8 cellular contexts compared by ENCODE assay signal in the genomic region with DNA sequence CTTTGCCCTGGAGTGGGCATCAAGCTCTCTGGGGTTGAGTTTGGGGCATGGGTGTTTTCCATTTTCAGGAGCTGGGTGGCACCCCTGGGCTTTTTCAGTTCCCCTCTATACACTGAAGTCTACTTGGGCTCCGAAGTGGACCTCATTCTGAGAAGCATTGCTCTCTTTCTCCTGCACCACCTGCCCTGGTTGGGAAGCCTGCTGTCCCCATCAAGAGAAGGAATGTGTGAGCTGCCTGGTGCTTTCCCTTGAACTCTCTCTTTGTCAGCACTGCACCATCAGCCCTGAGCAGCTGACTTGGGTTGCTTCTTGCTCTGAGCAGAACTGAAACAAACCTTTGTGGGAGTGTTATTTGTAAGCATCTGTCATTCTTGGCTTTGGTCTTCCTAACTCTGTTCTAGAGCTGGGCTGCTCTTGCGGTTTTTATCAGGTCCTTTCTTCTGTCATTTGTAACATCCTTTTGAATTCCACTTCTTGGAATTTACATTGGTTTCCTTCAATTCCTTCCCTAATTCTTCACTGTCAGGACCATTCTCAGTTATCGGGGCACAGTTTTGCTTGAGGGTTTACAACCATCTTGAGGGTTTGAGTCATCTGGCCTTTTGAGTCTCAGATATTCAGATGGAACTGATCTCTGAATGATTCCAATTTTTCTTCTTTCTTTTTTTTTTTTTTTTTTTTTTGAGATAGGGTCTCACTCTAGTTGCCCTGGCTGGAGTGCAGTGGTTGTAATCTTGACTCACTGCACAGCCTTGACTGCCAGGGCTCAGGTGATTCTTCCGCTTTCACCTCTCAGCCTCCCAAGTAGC. TPM values are rescaled to one million over a fixed set of nuclear protein-coding genes. Genes with fewer than 3 reads are reported as not detected.
DNase-seq lines count a peak whose midpoint lies in the region; ATAC-seq and TF ChIP-seq lines count a peak whose summit lies in the region.

No MANE protein-coding gene starts in this region.

- peak overlapping the region; percentile 55 for H3K4me2 ChIP-seq in BLaER1
- no peak overlapping the region for H3K4me2 ChIP-seq in hepatocyte
- H3K4me2 ChIP-seq in smooth muscle cell: no peak overlapping the region

- H3K27me3 ChIP-seq in BLaER1 (no peaks in the 10 kb centered on the region), hepatocyte (no peaks in the 10 kb centered on the region), smooth muscle cell (ENCODE audit: low read depth) (no peaks in the 10 kb centered on the region)

- DNase-seq in GM19240 (ENCODE audit: insufficient read length, low spot score): peak; percentile 84
- DNase-seq in activated CD8-positive, alpha-beta memory T cell treated with anti-CD3 and anti-CD28 coated beads, Interleukin-2, amount 50 U/mL, for 48 hours: peak; percentile 66
- peak; percentile 54 for DNase-seq in midbrain (lab: John Stamatoyannopoulos, UW)
- no peak for DNase-seq in hepatocyte (ENCODE audit: low spot score)
- DNase-seq in NCI-H82 treated with DMSO at 0.1 percent for 48 hours (lab: John Stamatoyannopoulos, UW; ENCODE audit: unreplicated experiment): no peak
- no peak for DNase-seq in smooth muscle cell (lab: John Stamatoyannopoulos, UW; ENCODE audit: unreplicated experiment)

- no peak overlapping the region for H2AFZ ChIP-seq in hepatocyte
- no peak overlapping the region for H2AFZ ChIP-seq in smooth muscle cell (ENCODE audit: low read depth)

- no peak overlapping the region for H3K27ac ChIP-seq in BLaER1
- H3K27ac ChIP-seq in hepatocyte: no peak overlapping the region
- H3K27ac ChIP-seq in smooth muscle cell (ENCODE audit: low read depth): no peak overlapping the region

- no peaks in the 10 kb centered on the region for H3F3A ChIP-seq in smooth muscle cell (ENCODE audit: low read depth)

- H4K20me1 ChIP-seq in BLaER1 (peaks cover 100% of the 10 kb centered on the region), hepatocyte (ENCODE audit: insufficient read depth, poor library complexity, severe bottlenecking) (peaks cover 100% of the 10 kb centered on the region), smooth muscle cell (ENCODE audit: low read depth) (peaks cover 100% of the 10 kb centered on the region)

- H3K4me1 ChIP-seq in BLaER1 (peaks cover 43% of the 10 kb centered on the region), hepatocyte (ENCODE audit: insufficient read depth) (no peaks in the 10 kb centered on the region), smooth muscle cell (ENCODE audit: low read depth) (no peaks in the 10 kb centered on the region)

- H3K79me2 ChIP-seq in hepatocyte (peaks cover 100% of the 10 kb centered on the region), smooth muscle cell (ENCODE audit: low read depth) (peaks cover 100% of the 10 kb centered on the region)

- H3K4me3 ChIP-seq in BLaER1 (no peak overlapping the region), hepatocyte (no peak overlapping the region), smooth muscle cell (no peak overlapping the region)

- WGBS in hepatocyte (ENCODE audit: low lambda C conversion rate, missing lambda C conversion rate): 89% methylated on average over 4 of the region's 4 CpGs
- WGBS in smooth muscle cell (ENCODE audit: low lambda C conversion rate): 88% methylated on average over 4 of the region's 4 CpGs

- H3K9ac ChIP-seq in BLaER1 (no peak overlapping the region; the same call in 1 of the 2 replicates), smooth muscle cell (ENCODE audit: low read depth) (no peak overlapping the region)

- H3K36me3 ChIP-seq in BLaER1 (peaks cover 79% of the 10 kb centered on the region), hepatocyte (replicated peaks; ENCODE audit: insufficient read depth, low read depth) (no peaks in the 10 kb centered on the region), smooth muscle cell (ENCODE audit: low read depth) (no peaks in the 10 kb centered on the region)

- H3K9me3 ChIP-seq in BLaER1 (no peaks in the 10 kb centered on the region), hepatocyte (ENCODE audit: low read depth) (no peaks in the 10 kb centered on the region), smooth muscle cell (replicated peaks; ENCODE audit: low read depth) (no peaks in the 10 kb centered on the region)

- no peak for TF ChIP-seq CTCF in hepatocyte (IDR thresholded peaks at IDR 0.05; ENCODE audit: poor library complexity)
- no peak for TF ChIP-seq CTCF in smooth muscle cell (IDR thresholded peaks at IDR 0.05; ENCODE audit: borderline replicate concordance, insufficient read depth, poor library complexity, severe bottlenecking)

- peak; percentile 81 for ATAC-seq in HG03280 (IDR thresholded peaks at IDR 0.05; ENCODE audit: unreplicated experiment)

- no peaks in the 10 kb centered on the region for H3K9me2 ChIP-seq in hepatocyte (replicated peaks; ENCODE audit: insufficient read depth)

RNA-seq across cellular contexts. Expression of gene UBE2L3, which starts 20.5 kb away (rescaled TPM):
- 49.3 and 52.0 TPM in 2 replicates for total RNA-seq in hepatocyte
- 85.7 and 91.0 TPM in 2 replicates for polyA plus RNA-seq in hepatocyte
- total RNA-seq in smooth muscle cell: 47.0 and 65.4 TPM in 2 replicates
- polyA plus RNA-seq in smooth muscle cell: 89.3 and 102 TPM in 2 replicates

RNA-seq across cellular contexts. Expression of gene RIMBP3C, which starts 36.7 kb away (rescaled TPM):
- total RNA-seq in hepatocyte (0.30 and 0.32 TPM in 2 replicates), smooth muscle cell (0.45 and 0.63 TPM in 2 replicates)
- polyA plus RNA-seq in hepatocyte (0.05 TPM in 1 of 2 replicates, not detected in the other), smooth muscle cell (0.11 and 0.17 TPM in 2 replicates)

RNA-seq across cellular contexts. Expression of gene YDJC, which starts 41.8 kb away (rescaled TPM):
- total RNA-seq in hepatocyte: 24.1 and 34.6 TPM in 2 replicates
- 44.5 and 49.8 TPM in 2 replicates for polyA plus RNA-seq in hepatocyte
- 12.0 and 19.3 TPM in 2 replicates for total RNA-seq in smooth muscle cell
- 15.2 and 17.2 TPM in 2 replicates for polyA plus RNA-seq in smooth muscle cell

RNA-seq across cellular contexts. Expression of gene CCDC116, which starts 44.6 kb away (rescaled TPM):
- 0.20 and 0.30 TPM in 2 replicates for total RNA-seq in hepatocyte
- 1.3 and 1.5 TPM in 2 replicates for polyA plus RNA-seq in hepatocyte
- 0.40 and 1.8 TPM in 2 replicates for total RNA-seq in smooth muscle cell
- polyA plus RNA-seq in smooth muscle cell: not detected in 2 replicates

RNA-seq across cellular contexts. Expression of gene SDF2L1, which starts 54.1 kb away (rescaled TPM):
- 38.2 and 48.2 TPM in 2 replicates for total RNA-seq in hepatocyte
- polyA plus RNA-seq in hepatocyte: 119 and 139 TPM in 2 replicates
- total RNA-seq in smooth muscle cell: 13.3 and 24.9 TPM in 2 replicates
- polyA plus RNA-seq in smooth muscle cell: 80.1 and 102 TPM in 2 replicates

Comparison
In these comparisons a context has a peak if more than half of its experiments do, and no peak if none do; other contexts are left out.
1. DNase-seq: peak in GM19240 (single experiment), activated CD8-positive, alpha-beta memory T cell treated with anti-CD3 and anti-CD28 coated beads, Interleukin-2, amount 50 U/mL, for 48 hours (single experiment) and midbrain (single experiment); none in hepatocyte (single experiment), NCI-H82 treated with DMSO at 0.1 percent for 48 hours (single experiment) and smooth muscle cell (single experiment).